ENCODE assay signal across 12 cellular contexts in the genomic region with DNA sequence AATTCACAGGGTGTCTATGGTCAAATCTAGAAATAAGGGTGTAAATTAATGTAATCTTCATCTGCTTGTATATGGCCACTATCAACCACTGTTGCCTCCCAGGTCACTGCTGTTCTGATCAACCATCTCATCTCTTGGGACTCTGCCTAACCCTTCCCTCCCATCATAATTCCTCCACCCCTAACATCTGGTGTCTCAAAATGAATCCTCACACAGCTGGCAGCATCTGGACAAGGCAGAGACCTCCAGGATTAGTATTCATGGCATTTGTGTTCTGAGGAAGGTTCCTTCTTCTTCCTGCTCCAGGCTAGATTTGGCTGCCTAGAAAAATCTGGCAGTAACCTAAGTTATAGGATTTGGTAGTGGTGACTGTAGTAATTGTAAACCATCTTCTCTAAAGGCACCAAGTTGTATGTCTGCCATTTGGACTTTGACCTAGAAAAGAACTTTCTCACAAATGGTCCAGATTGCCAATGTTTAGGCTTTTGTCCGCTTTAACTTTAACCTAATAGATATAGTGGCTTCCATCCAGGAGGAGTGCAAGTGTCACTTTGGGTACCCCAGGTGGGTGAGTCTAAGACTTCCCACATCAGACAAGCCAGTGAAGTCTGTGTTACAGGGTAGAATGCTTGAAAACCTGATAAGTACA. TPM values are rescaled to one million over a fixed set of nuclear protein-coding genes. Genes with fewer than 3 reads are reported as not detected.
DNase-seq lines count a peak whose midpoint lies in the region; ATAC-seq and TF ChIP-seq lines count a peak whose summit lies in the region.
"Had no signal": no experiment of that assay in that cellular context is flagged by ENCODE, and none has a peak within 500 bp of the region (broad histone marks: within the 10 kb centered on the region; RNA-seq: fewer than 3 reads in every experiment).

No MANE protein-coding gene starts in this region.

- H3K27me3 Mint-ChIP-seq in dendritic cell treated with granulocyte-macrophage colony-stimulating factor and Interleukin-4, amounts not matched to agents 40 ng/mL and 50 ng/mL, for 4 days, result no peaks in the 10 kb centered on the region
- peaks cover 5% of the 10 kb centered on the region for H3K27me3 Mint-ChIP-seq in glutamatergic neuron (ENCODE audit: unreplicated experiment)
- H3K27me3 Mint-ChIP-seq: activated T-helper 17 cell treated with anti-CD3 and anti-CD28 coated beads, Interleukin-2, amount 50 U/mL, for 72 hours had no signal

- H3K9ac ChIP-seq in HUES48 (ENCODE audit: low read depth, low read length) (no peak overlapping the region), mucosa of rectum (ENCODE audit: low read depth in 1 of 2, low read length in 2 of 2) (no peak overlapping the region)
- H3K9ac ChIP-seq: parathyroid adenoma had no signal

- H2AFZ ChIP-seq in ACC112 (ENCODE audit: low read length, unreplicated experiment), result peak overlapping the region; percentile 16
- H2AFZ ChIP-seq: parathyroid adenoma had no signal

- H3K36me3 ChIP-seq in ACC112 (ENCODE audit: insufficient read depth, low read length), result no peaks in the 10 kb centered on the region
- H3K36me3 ChIP-seq in HUES48 (ENCODE audit: control insufficient read depth, insufficient read depth, low read length), result no peaks in the 10 kb centered on the region
- no peaks in the 10 kb centered on the region for H3K36me3 ChIP-seq in mucosa of rectum (ENCODE audit: control insufficient read depth in 2 of 2, insufficient read depth in 2 of 2, low read length in 2 of 2)

- H3K4me3 ChIP-seq in ACC112 (ENCODE audit: low read depth, low read length) (no peak overlapping the region), HUES48 (ENCODE audit: low read depth, low read length) (no peak overlapping the region), mucosa of rectum (ENCODE audit: low read length in 2 of 2) (no peak overlapping the region)

- no peaks in the 10 kb centered on the region for H3K9me3 Mint-ChIP-seq in dendritic cell treated with granulocyte-macrophage colony-stimulating factor and Interleukin-4, amounts not matched to agents 40 ng/mL and 50 ng/mL, for 4 days
- H3K9me3 Mint-ChIP-seq in glutamatergic neuron (ENCODE audit: unreplicated experiment), result peaks cover 1% of the 10 kb centered on the region

- TF ChIP-seq CTCF in glutamatergic neuron (IDR thresholded peaks at IDR 0.05; ENCODE audit: partially characterized antibody, unreplicated experiment), result no peak

- H3K4me1 ChIP-seq in ACC112 (ENCODE audit: control insufficient read depth, insufficient read depth, low read length, unreplicated experiment), result peaks cover 46% of the 10 kb centered on the region
- peaks cover 51% of the 10 kb centered on the region for H3K4me1 ChIP-seq in HUES48 (ENCODE audit: control insufficient read depth, insufficient read depth, low read length)
- H3K4me1 ChIP-seq in mucosa of rectum (ENCODE audit: control insufficient read depth in 2 of 2, insufficient read depth in 2 of 2, low read length in 2 of 2), result peaks cover 0 to 6% of the 10 kb centered on the region in 2 donors

- peak overlapping the region; percentile 44 for H3K27ac ChIP-seq in ACC112 (ENCODE audit: low read depth, low read length)
- peak overlapping the region; percentile 96 for H3K27ac ChIP-seq in HUES48 (ENCODE audit: low read depth, low read length)
- H3K27ac ChIP-seq in mucosa of rectum (ENCODE audit: low read depth in 2 of 2, low read length in 2 of 2), result peak overlapping the region; percentile 19 to 21
- H3K27ac ChIP-seq: parathyroid adenoma had no signal

- intact Hi-C loops in dendritic cell treated with granulocyte-macrophage colony-stimulating factor and Interleukin-4, amounts not matched to agents 40 ng/mL and 50 ng/mL, for 4 days (cut with micrococcal nuclease), result loop anchor here (5.0 kb wide), 1 partner anchor 168 kb away; a partner anchor contains a TSS

- H3K4me1 Mint-ChIP-seq in dendritic cell treated with granulocyte-macrophage colony-stimulating factor and Interleukin-4, amounts not matched to agents 40 ng/mL and 50 ng/mL, for 4 days (ENCODE audit: low read depth), result peaks cover 25% of the 10 kb centered on the region
- peaks cover 12% of the 10 kb centered on the region for H3K4me1 Mint-ChIP-seq in glutamatergic neuron (ENCODE audit: low read depth, unreplicated experiment)

- H3K27ac Mint-ChIP-seq in dendritic cell treated with granulocyte-macrophage colony-stimulating factor and Interleukin-4, amounts not matched to agents 40 ng/mL and 50 ng/mL, for 4 days, result peak overlapping the region; percentile 62
- H3K27ac Mint-ChIP-seq in glutamatergic neuron (ENCODE audit: unreplicated experiment), result no peak overlapping the region
- H3K27ac Mint-ChIP-seq: activated T-helper 17 cell treated with anti-CD3 and anti-CD28 coated beads, Interleukin-2, amount 50 U/mL, for 72 hours had no signal

- peaks cover 5% of the 10 kb centered on the region for H3K36me3 Mint-ChIP-seq in dendritic cell treated with granulocyte-macrophage colony-stimulating factor and Interleukin-4, amounts not matched to agents 40 ng/mL and 50 ng/mL, for 4 days (ENCODE audit: low read depth)
- peaks cover 5% of the 10 kb centered on the region for H3K36me3 Mint-ChIP-seq in glutamatergic neuron (ENCODE audit: unreplicated experiment)

- H3K27me3 ChIP-seq in ACC112 (ENCODE audit: insufficient read depth, low read length), result no peaks in the 10 kb centered on the region
- H3K27me3 ChIP-seq in HUES48 (ENCODE audit: control insufficient read depth, insufficient read depth, low read length), result no peaks in the 10 kb centered on the region
- H3K27me3 ChIP-seq in mucosa of rectum (ENCODE audit: control insufficient read depth in 2 of 2, insufficient read depth in 2 of 2, low read length in 2 of 2), result no peaks in the 10 kb centered on the region

- H3K9me3 ChIP-seq in HUES48 (ENCODE audit: control insufficient read depth, insufficient read depth, low read length), result no peaks in the 10 kb centered on the region
- no peaks in the 10 kb centered on the region for H3K9me3 ChIP-seq in mucosa of rectum (ENCODE audit: control insufficient read depth in 2 of 2, low read length in 2 of 2)

- ATAC-seq in HG03565 (IDR thresholded peaks at IDR 0.05; ENCODE audit: unreplicated experiment), result no peak
- ATAC-seq: activated T-helper 17 cell treated with anti-CD3 and anti-CD28 coated beads, Interleukin-2, amount 50 U/mL, for 72 hours had no signal

- H3K4me3 Mint-ChIP-seq in dendritic cell treated with granulocyte-macrophage colony-stimulating factor and Interleukin-4, amounts not matched to agents 40 ng/mL and 50 ng/mL, for 4 days, result no peak overlapping the region
- H3K4me3 Mint-ChIP-seq in glutamatergic neuron (ENCODE audit: unreplicated experiment), result no peak overlapping the region
- H3K4me3 Mint-ChIP-seq: activated T-helper 17 cell treated with anti-CD3 and anti-CD28 coated beads, Interleukin-2, amount 50 U/mL, for 72 hours had no signal

- DNase-seq in glutamatergic neuron (no peak), GF-D8 (lab: John Stamatoyannopoulos, UW) (no peak)
- no peak for DNase-seq in activated effector memory CD4-positive, alpha-beta T cell treated with Interleukin-2 at 50 U/mL for 16 hours
- DNase-seq: activated CD4-positive, alpha-beta T cell treated with anti-CD3 and anti-CD28 coated beads, Interleukin-2, amount 50 U/mL, for 48 hours; NCI-H446 had no signal

- H3K79me2 ChIP-seq in ACC112 (ENCODE audit: control insufficient read depth, insufficient read depth, low read length, unreplicated experiment), result peaks cover 8% of the 10 kb centered on the region

RNA-seq across cellular contexts. Expression of a gene that starts 3.2 kb away (rescaled TPM):
- total RNA-seq in glutamatergic neuron (ENCODE audit: unreplicated experiment), result 9.7 TPM

Comparison
In these comparisons a context has a peak if more than half of its experiments do, and no peak if none do; other contexts are left out.
1. H3K27ac ChIP-seq: peak in every context shown above with its lines; median percentile 96 in HUES48; 44 in ACC112; 20 in mucosa of rectum.